ENCODE assay signal across 8 cellular contexts in the genomic region with DNA sequence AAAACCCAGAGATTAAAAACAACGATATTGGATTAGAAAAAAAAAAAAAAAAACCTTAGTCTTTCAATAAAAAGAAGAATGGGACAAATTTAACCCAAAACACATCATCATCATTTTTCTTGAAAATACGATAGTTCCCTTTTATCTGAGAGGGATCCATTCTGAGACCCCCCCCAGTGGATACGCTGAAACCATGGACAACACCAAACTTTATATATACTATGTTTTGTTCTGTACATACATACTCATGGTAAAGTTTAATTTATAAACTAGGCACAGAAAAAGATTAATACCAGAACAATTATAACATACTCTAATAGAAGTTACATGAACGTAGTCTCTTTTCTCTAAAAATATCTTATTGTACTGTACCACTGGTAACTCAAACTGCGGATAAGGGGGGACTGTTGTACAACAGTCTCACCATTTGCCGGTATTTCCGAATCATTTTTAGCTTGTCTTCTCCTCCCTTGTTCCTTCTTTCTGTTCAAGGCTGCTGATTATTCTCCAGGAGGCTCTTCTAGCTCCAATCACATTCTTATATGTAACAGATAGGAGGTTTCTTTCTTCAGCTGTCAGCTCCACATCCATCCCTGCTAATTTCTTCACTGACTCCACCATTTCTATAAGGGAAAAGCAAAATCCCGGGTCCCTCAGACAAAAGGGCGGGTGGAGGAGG. TPM values are rescaled to one million over a fixed set of nuclear protein-coding genes. Genes with fewer than 3 reads are reported as not detected.
DNase-seq lines count a peak whose midpoint lies in the region; ATAC-seq, FAIRE-seq and TF ChIP-seq lines count a peak whose summit lies in the region.

No MANE protein-coding gene starts in this region.

- DNase-seq in CD4-positive, alpha-beta memory T cell, result no peak
- DNase-seq in PC-3 (no peak), epithelial cell of proximal tubule (ENCODE audit: low read depth) (no peak), osteocyte (ENCODE audit: extremely low spot score, unreplicated experiment) (no peak), frontal cortex (ENCODE audit: low spot score in 2 of 2) (no peak), head of caudate nucleus (no peak), GOT3 (lab: John Stamatoyannopoulos, UW) (no peak), urothelium cell line (ENCODE audit: low spot score) (no peak)

- peaks cover 0 to 5% of the 10 kb centered on the region in 2 donors for H3K36me3 Mint-ChIP-seq in CD4-positive, alpha-beta memory T cell
- H3K36me3 Mint-ChIP-seq in osteocyte (ENCODE audit: unreplicated experiment), result peaks cover 24% of the 10 kb centered on the region

- no peaks in the 10 kb centered on the region for H3K27me3 Mint-ChIP-seq in CD4-positive, alpha-beta memory T cell
- no peaks in the 10 kb centered on the region for H3K27me3 Mint-ChIP-seq in osteocyte (ENCODE audit: unreplicated experiment)

- H3K4me1 ChIP-seq in CD4-positive, alpha-beta memory T cell (ENCODE audit: insufficient read depth, low read length), result peaks cover 8% of the 10 kb centered on the region
- peaks cover 13% of the 10 kb centered on the region for H3K4me1 ChIP-seq in PC-3 (ENCODE audit: insufficient read depth, low read length)

- peaks cover 0 to 2% (median 0%) of the 10 kb centered on the region in 8 donors for H3K9me3 Mint-ChIP-seq in CD4-positive, alpha-beta memory T cell
- H3K9me3 Mint-ChIP-seq in osteocyte (ENCODE audit: unreplicated experiment), result no peaks in the 10 kb centered on the region

- no peaks in the 10 kb centered on the region for H3F3A ChIP-seq in PC-3 (ENCODE audit: low read length, unreplicated experiment)

- no peak for TF ChIP-seq CTCF in PC-3 (conservative IDR thresholded peaks at IDR 0.05; ENCODE audit: low read depth, low read length)
- no peak for TF ChIP-seq CTCF in epithelial cell of proximal tubule (conservative IDR thresholded peaks at IDR 0.05; ENCODE audit: low read depth, low read length)
- TF ChIP-seq CTCF in osteocyte (IDR thresholded peaks at IDR 0.05), result no peak

- H3K4me2 ChIP-seq in PC-3 (ENCODE audit: low read length), result peak overlapping the region; percentile 91

- FAIRE-seq in frontal cortex (lab: Jason Lieb, UNC) (no peak), urothelium cell line (lab: Jason Lieb, UNC) (no peak)

- H3K9me2 ChIP-seq in PC-3 (replicated peaks; ENCODE audit: low read length), result no peaks in the 10 kb centered on the region

- no peaks in the 10 kb centered on the region for H3K9me3 ChIP-seq in CD4-positive, alpha-beta memory T cell (ENCODE audit: control insufficient read depth in 1 of 2, low read length in 2 of 2)
- H3K9me3 ChIP-seq in PC-3 (ENCODE audit: low read length), result no peaks in the 10 kb centered on the region

- H3K27ac Mint-ChIP-seq in CD4-positive, alpha-beta memory T cell, result peak overlapping the region; percentile 29 to 95 (median 88)
- H3K27ac Mint-ChIP-seq in osteocyte (ENCODE audit: unreplicated experiment), result peak overlapping the region; percentile 96

- H2AFZ ChIP-seq in PC-3 (ENCODE audit: low read length), result peak overlapping the region; percentile 89

- CTCF ChIA-PET in CD4-positive, alpha-beta memory T cell (lab: Charles Lee; ENCODE audit: partially characterized antibody), result interaction anchor here (1.0 to 1.1 kb wide), 2 partner anchors 10 to 209 kb away, joined by 3 to 5 read pairs; no protein-coding TSS in a partner anchor
- CTCF ChIA-PET in PC-3 (lab: Charles Lee), result no interaction called here

- H3K27me3 ChIP-seq in CD4-positive, alpha-beta memory T cell (ENCODE audit: insufficient read depth, low read length), result no peaks in the 10 kb centered on the region
- H3K27me3 ChIP-seq in PC-3 (ENCODE audit: low read length), result no peaks in the 10 kb centered on the region

- intact Hi-C loops in CD4-positive, alpha-beta memory T cell (cut with micrococcal nuclease), result loop anchor here (1.0 kb wide), 1 partner anchor 102 kb away; a partner anchor contains a TSS
- intact Hi-C loops in PC-3 (cut with micrococcal nuclease) (no loop called here), head of caudate nucleus (cut with DNase I) (loop anchor here (2.0 kb wide), 1 partner anchor 85 kb away; no protein-coding TSS in a partner anchor)

- peak overlapping the region; percentile 61 to 85 for H3K4me3 ChIP-seq in CD4-positive, alpha-beta memory T cell (ENCODE audit: low read length in 2 of 2)
- H3K4me3 ChIP-seq in PC-3 (ENCODE audit: low read length), result peak overlapping the region; percentile 80
- peak overlapping the region; percentile 74 for H3K4me3 ChIP-seq in epithelial cell of proximal tubule (ENCODE audit: low read depth, low read length)

- no peaks in the 10 kb centered on the region for H3K79me2 ChIP-seq in PC-3 (ENCODE audit: low read length)

- POLR2A ChIA-PET in CD4-positive, alpha-beta memory T cell (lab: Charles Lee; ENCODE audit: partially characterized antibody), result interaction anchor here (0.7 to 1.6 kb wide), 9 partner anchors 12 to 369 kb away, joined by 3 to 8 read pairs (median 3); a partner anchor contains a TSS
- POLR2A ChIA-PET in PC-3 (lab: Charles Lee; ENCODE audit: unreplicated experiment), result no interaction called here

- ATAC-seq in PC-3, result peak; percentile 8; the same call in 1 of the 2 replicates

- no TSS peak for BruUV-seq in PC-3 (replicated peaks; lab: Mats Ljungman, UMichigan)

- H4K20me1 ChIP-seq in PC-3 (ENCODE audit: low read length), result no peaks in the 10 kb centered on the region

- H3K27ac ChIP-seq in CD4-positive, alpha-beta memory T cell (ENCODE audit: low read depth, low read length), result peak overlapping the region; percentile 65
- no peak overlapping the region for H3K27ac ChIP-seq in PC-3 (ENCODE audit: low read length)

- peak overlapping the region; percentile 92 to 96 (median 94) for H3K4me3 Mint-ChIP-seq in CD4-positive, alpha-beta memory T cell
- peak overlapping the region; percentile 82 for H3K4me3 Mint-ChIP-seq in osteocyte (ENCODE audit: unreplicated experiment)

- H3K4me1 Mint-ChIP-seq in CD4-positive, alpha-beta memory T cell, result peaks cover 12 to 26% (median 18%) of the 10 kb centered on the region in 4 donors
- peaks cover 45% of the 10 kb centered on the region for H3K4me1 Mint-ChIP-seq in osteocyte (ENCODE audit: unreplicated experiment)

- no peaks in the 10 kb centered on the region for H3K36me3 ChIP-seq in CD4-positive, alpha-beta memory T cell (ENCODE audit: insufficient read depth, low read length)
- H3K36me3 ChIP-seq in PC-3 (ENCODE audit: low read depth, low read length), result no peaks in the 10 kb centered on the region

- peak overlapping the region; percentile 48 for H3K9ac ChIP-seq in PC-3 (ENCODE audit: low read length)

RNA-seq across cellular contexts. Expression of a gene that starts 37.0 kb away (rescaled TPM):
- 1 to 10 TPM; 3.9 to 7.1 TPM for total RNA-seq in CD4-positive, alpha-beta memory T cell
- polyA plus RNA-seq in CD4-positive, alpha-beta memory T cell, result 10 to 100 TPM in 1 of 2 donors, 1 to 10 TPM in 1; 8.4 to 10.5 TPM
- total RNA-seq in PC-3 (2014; rRNA removed), result 10.4 and 10.7 TPM in 2 replicates
- 12.2 and 15.3 TPM in 2 replicates for total RNA-seq in epithelial cell of proximal tubule
- 16.1 and 16.9 TPM in 2 replicates for total RNA-seq in osteocyte
- total RNA-seq in frontal cortex, result 1.2 TPM
